ENCODE assay signal across 8 cellular contexts in the genomic region with DNA sequence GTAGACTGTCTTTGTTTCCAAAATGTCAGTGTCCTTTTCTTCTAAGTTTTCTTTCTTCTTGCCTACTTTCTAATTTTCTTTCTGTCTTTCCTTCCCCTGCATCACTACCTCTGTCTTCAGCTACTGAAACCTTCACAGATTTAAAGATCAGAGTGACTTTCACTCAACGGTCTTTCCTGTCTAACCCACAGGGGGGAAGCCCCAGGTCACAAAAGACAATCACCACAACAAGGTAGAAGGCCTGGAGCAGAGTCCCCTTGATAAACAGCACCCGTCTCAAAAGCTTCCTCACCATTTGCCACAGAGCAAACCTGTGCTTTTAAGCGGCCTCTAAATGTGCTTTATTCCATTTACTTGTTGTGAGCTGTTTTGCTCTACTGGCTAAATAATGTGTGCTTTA.
DNase-seq lines count a peak whose midpoint lies in the region; ATAC-seq lines count a peak whose summit lies in the region.

No MANE protein-coding gene starts in this region.

- no peaks in the 10 kb centered on the region for H3K27me3 ChIP-seq in CD8-positive, alpha-beta memory T cell (ENCODE audit: insufficient read depth, low read length, poor library complexity, severe bottlenecking)
- H3K27me3 ChIP-seq in thymus (ENCODE audit: control insufficient read depth, insufficient read depth), result no peaks in the 10 kb centered on the region

- no peak overlapping the region for H3K27ac ChIP-seq in CD8-positive, alpha-beta memory T cell (ENCODE audit: low read depth, low read length)
- H3K27ac ChIP-seq in thymus (ENCODE audit: low read depth), result peak overlapping the region; percentile 46

- no peaks in the 10 kb centered on the region for H3K9me3 ChIP-seq in CD8-positive, alpha-beta memory T cell (ENCODE audit: low read length)
- H3K9me3 ChIP-seq in thymus (ENCODE audit: control insufficient read depth), result no peaks in the 10 kb centered on the region

- WGBS in thymus, result 3% methylated on average over 3 of the region's 3 CpGs

- peaks cover 12 to 32% (median 20%) of the 10 kb centered on the region in 3 donors for H3K4me1 Mint-ChIP-seq in CD8-positive, alpha-beta memory T cell
- H3K4me1 Mint-ChIP-seq in activated T-helper 17 cell treated with anti-CD3 and anti-CD28 coated beads, Interleukin-2, amount 50 U/mL, for 72 hours, result peaks cover 13% of the 10 kb centered on the region

- H3K4me3 Mint-ChIP-seq in CD8-positive, alpha-beta memory T cell, result peak overlapping the region in 4 of 7 donors; percentile 13 to 58 (median 32)
- H3K4me3 Mint-ChIP-seq in activated T-helper 17 cell treated with anti-CD3 and anti-CD28 coated beads, Interleukin-2, amount 50 U/mL, for 72 hours, result no peak overlapping the region

- H3K27ac Mint-ChIP-seq in CD8-positive, alpha-beta memory T cell, result peak overlapping the region in 2 of 8 donors; percentile 29 to 64
- no peak overlapping the region for H3K27ac Mint-ChIP-seq in activated T-helper 17 cell treated with anti-CD3 and anti-CD28 coated beads, Interleukin-2, amount 50 U/mL, for 72 hours

- no peaks in the 10 kb centered on the region for H3K36me3 Mint-ChIP-seq in CD8-positive, alpha-beta memory T cell
- no peaks in the 10 kb centered on the region for H3K36me3 Mint-ChIP-seq in activated T-helper 17 cell treated with anti-CD3 and anti-CD28 coated beads, Interleukin-2, amount 50 U/mL, for 72 hours (ENCODE audit: low read depth)

- peak in 3 of 5 donors; percentile 40 to 87 (median 53) for DNase-seq in CD8-positive, alpha-beta memory T cell
- no peak for DNase-seq in SHP77 treated with DMSO at 0.1 percent for 48 hours (lab: John Stamatoyannopoulos, UW)
- no peak for DNase-seq in NCI-H446 treated with DMSO at 0.1 percent for 48 hours (lab: John Stamatoyannopoulos, UW)
- DNase-seq in GOT3 (lab: John Stamatoyannopoulos, UW), result no peak

- ATAC-seq in GM19455 (IDR thresholded peaks at IDR 0.05; ENCODE audit: unreplicated experiment) (peak; percentile 86), HG03460 (IDR thresholded peaks at IDR 0.05; ENCODE audit: unreplicated experiment) (peak; percentile 92)
- ATAC-seq in activated T-helper 17 cell treated with anti-CD3 and anti-CD28 coated beads, Interleukin-2, amount 50 U/mL, for 72 hours (replicated peaks), result peak; percentile 77

- peaks cover 40% of the 10 kb centered on the region for H3K4me1 ChIP-seq in CD8-positive, alpha-beta memory T cell (ENCODE audit: insufficient read depth, low read length)
- H3K4me1 ChIP-seq in thymus (ENCODE audit: control insufficient read depth, insufficient read depth, low read length), result peaks cover 26% of the 10 kb centered on the region

- POLR2A ChIA-PET in CD8-positive, alpha-beta memory T cell (lab: Charles Lee), result no interaction called here

- H3K4me3 ChIP-seq in CD8-positive, alpha-beta memory T cell (ENCODE audit: low read length), result no peak overlapping the region
- no peak overlapping the region for H3K4me3 ChIP-seq in thymus (ENCODE audit: low read length)

- H3K36me3 ChIP-seq in CD8-positive, alpha-beta memory T cell (ENCODE audit: insufficient read depth, low read length), result no peaks in the 10 kb centered on the region
- H3K36me3 ChIP-seq in thymus (ENCODE audit: control insufficient read depth, insufficient read depth), result no peaks in the 10 kb centered on the region

- H3K27me3 Mint-ChIP-seq in CD8-positive, alpha-beta memory T cell, result peaks cover 0 to 2% of the 10 kb centered on the region in 2 donors
- H3K27me3 Mint-ChIP-seq in activated T-helper 17 cell treated with anti-CD3 and anti-CD28 coated beads, Interleukin-2, amount 50 U/mL, for 72 hours, result peaks cover 4% of the 10 kb centered on the region

- CTCF ChIA-PET in CD8-positive, alpha-beta memory T cell (lab: Charles Lee), result no interaction called here

- H3K9me3 Mint-ChIP-seq in CD8-positive, alpha-beta memory T cell, result peaks cover 0 to 4% (median 0%) of the 10 kb centered on the region in 5 donors
- peaks cover 3% of the 10 kb centered on the region for H3K9me3 Mint-ChIP-seq in activated T-helper 17 cell treated with anti-CD3 and anti-CD28 coated beads, Interleukin-2, amount 50 U/mL, for 72 hours

Comparison
In these comparisons a context has a peak if more than half of its experiments do, and no peak if none do; other contexts are left out.
1. DNase-seq: peak in CD8-positive, alpha-beta memory T cell (3 of 5); none in SHP77 treated with DMSO at 0.1 percent for 48 hours (single experiment), NCI-H446 treated with DMSO at 0.1 percent for 48 hours (single experiment) and GOT3 (single experiment).
2. Peak in every context shown above with its lines, with median percentiles within 50 percentile points of each other: ATAC-seq.